In genomic region chr6:115165912-115166311, GRCh38 we compare ENCODE assay signal across 8 cellular contexts.
A peak's percentile ranks its signal among the peaks of the same experiment; 100 is the strongest.
DNase-seq lines count a peak whose midpoint lies in the region; FAIRE-seq and TF ChIP-seq lines count a peak whose summit lies in the region.
"Not testable (repeated sequence)": the region's sequence is repeated elsewhere in the genome, so short reads cannot be mapped to it uniquely, and the experiment has no call there.

No MANE protein-coding gene starts in this region.

- no CpG with 5 or more reads among the region's 5 CpGs for WGBS in H9 (ENCODE audit: extremely low coverage, insufficient read length, low lambda C conversion rate)
- 73% methylated on average over 5 of the region's 5 CpGs; no CpG with 5 or more reads in 1 of the 2 experiments for WGBS in H1 (ENCODE audit: extremely low coverage in 1 of 2, insufficient coverage in 1 of 2, insufficient read length in 1 of 2, insufficient replicate concordance in 2 of 2, low coverage in 1 of 2, low lambda C conversion rate in 2 of 2, missing lambda C conversion rate in 1 of 2), 2 experiments

- not testable (repeated sequence) for H2AFZ ChIP-seq in H9 (ENCODE audit: low read length); H1 (ENCODE audit: low read length)

- H3K4me2 ChIP-seq in H9 (ENCODE audit: insufficient read depth, insufficient read length, low read length); H1 (ENCODE audit: insufficient read depth in 1 of 2, low read depth in 2 of 2, low read length in 2 of 2): not testable (repeated sequence)

- H3K36me3 ChIP-seq in SJCRH30; H1 (ENCODE audit: control insufficient read depth in 2 of 4, insufficient read depth in 4 of 4, low read length in 3 of 4): not testable (repeated sequence)

- H3K4me1 ChIP-seq in H9 (ENCODE audit: insufficient read depth, low read length); SJCRH30; H1 (replicated peaks in 1 of 4; ENCODE audit: control insufficient read depth in 3 of 4, insufficient read depth in 4 of 4, low read length in 3 of 4): not testable (repeated sequence)

- not testable (repeated sequence) for H3K23me2 ChIP-seq in H9 (ENCODE audit: insufficient read length, low read depth, low read length, poor library complexity, severe bottlenecking); H1 (ENCODE audit: low read depth, low read length)

- not testable (repeated sequence) for H2BK15ac ChIP-seq in H9 (ENCODE audit: low read depth, low read length); H1 (ENCODE audit: low read length)

- H2BK120ac ChIP-seq in H9 (ENCODE audit: low read depth, low read length, poor library complexity, severe bottlenecking); H1 (replicated peaks; ENCODE audit: low read depth, low read length): not testable (repeated sequence)

- not testable (repeated sequence) for H3K56ac ChIP-seq in H9 (ENCODE audit: insufficient read length, low read depth, low read length); H1 (replicated peaks; ENCODE audit: insufficient read length, low read depth, low read length)

- H3K4me3 ChIP-seq in SJCRH30; H1 (ENCODE audit: extremely low read depth in 1 of 4, insufficient read depth in 2 of 4, low read depth in 3 of 4, low read length in 4 of 4): not testable (repeated sequence)

- not testable (repeated sequence) for H2AK5ac ChIP-seq in H9 (ENCODE audit: insufficient read length, low read length); H1 (ENCODE audit: low read depth, low read length)

- not testable (repeated sequence) for H2BK5ac ChIP-seq in H9 (ENCODE audit: insufficient read length, low read length); H1 (ENCODE audit: low read depth, low read length)

- H3K23ac ChIP-seq in H9 (ENCODE audit: insufficient read length, low read depth, low read length); H1 (ENCODE audit: insufficient read length): not testable (repeated sequence)

- H4K8ac ChIP-seq in H9 (replicated peaks; ENCODE audit: insufficient read length, low read depth, low read length); H1 (ENCODE audit: extremely low read depth, insufficient read depth, low read length): not testable (repeated sequence)

- TF ChIP-seq POLR2A in H1 (IDR thresholded peaks at IDR 0.05; ENCODE audit: control extremely low read depth in 1 of 2, low read depth in 2 of 2, low read length in 2 of 2) = not testable (repeated sequence)

- H3K4ac ChIP-seq in H9 (ENCODE audit: low read depth, low read length); H1 (replicated peaks; ENCODE audit: insufficient read length, low read depth, low read length): not testable (repeated sequence)

- H3K9ac ChIP-seq in H9 (ENCODE audit: extremely low read depth, insufficient read length, low read length); H1 (replicated peaks in 1 of 4; ENCODE audit: extremely low read depth in 1 of 4, low read depth in 3 of 4, low read length in 3 of 4): not testable (repeated sequence)

- H2BK12ac ChIP-seq in H9 (ENCODE audit: insufficient read length, low read depth, low read length); H1 (ENCODE audit: low read depth, low read length): not testable (repeated sequence)

- not testable (repeated sequence) for H3K27me3 Mint-ChIP-seq in H9 (ENCODE audit: low read depth); nephron progenitor cell (ENCODE audit: low read depth, poor library complexity); progenitor cell of endocrine pancreas

- H4K91ac ChIP-seq in H9 (ENCODE audit: insufficient read length, low read depth, low read length); H1 (replicated peaks; ENCODE audit: insufficient read length, low read length): not testable (repeated sequence)

- H3K4me1 Mint-ChIP-seq in H9; nephron progenitor cell; progenitor cell of endocrine pancreas (ENCODE audit: low read depth): not testable (repeated sequence)

- TF ChIP-seq EP300 in H1 (IDR thresholded peaks at IDR 0.05; ENCODE audit: borderline replicate concordance in 1 of 2, low read depth in 2 of 2, low read length in 2 of 2) = not testable (repeated sequence)

- not testable (repeated sequence) for H3K27ac Mint-ChIP-seq in H9, nephron progenitor cell
- H3K27ac Mint-ChIP-seq in progenitor cell of endocrine pancreas = peak overlapping the region; percentile 42

- H3K79me1 ChIP-seq in H9 (ENCODE audit: insufficient read depth, low read depth, low read length, poor library complexity, severe bottlenecking); H1 (ENCODE audit: low read depth, low read length): not testable (repeated sequence)

- not testable (repeated sequence) for H3K27ac ChIP-seq in H9 (ENCODE audit: insufficient read length, low read depth, low read length); SJCRH30; H1 (ENCODE audit: low read depth, low read length)

- not testable (repeated sequence) for H4K5ac ChIP-seq in H9 (ENCODE audit: insufficient read length, low read depth, low read length); H1 (ENCODE audit: insufficient read length, low read depth, low read length)

- not testable (repeated sequence) for H3K4me3 Mint-ChIP-seq in H9; nephron progenitor cell; progenitor cell of endocrine pancreas (ENCODE audit: low read depth)

- DNase-seq in DMS 273 (lab: John Stamatoyannopoulos, UW; ENCODE audit: unreplicated experiment) (peak; percentile 11), H9 (peak; percentile 70), NCI-H69 (lab: John Stamatoyannopoulos, UW) (peak; percentile 4), SJCRH30 (peak; percentile 6 to 18), H1 (ENCODE audit: low read depth in 1 of 2, low spot score in 2 of 2) (peak; percentile 13 to 49), iPS-NIHi11 (ENCODE audit: low spot score) (peak; percentile 27)
- not testable (repeated sequence) for DNase-seq in nephron progenitor cell; progenitor cell of endocrine pancreas (ENCODE audit: low spot score, unreplicated experiment)

- not testable (repeated sequence) for H3K18ac ChIP-seq in H9 (ENCODE audit: insufficient read length, low read depth, low read length); H1 (ENCODE audit: extremely low read depth, low read length)

- H3K36me3 Mint-ChIP-seq in H9 (ENCODE audit: insufficient read depth in 1 of 3, low read depth in 3 of 3); nephron progenitor cell (ENCODE audit: low read depth); progenitor cell of endocrine pancreas (ENCODE audit: insufficient read depth): not testable (repeated sequence)

- CTCF ChIA-PET in H1 (lab: Charles Lee; ENCODE audit: partially characterized antibody) = interaction anchor here (0.6 to 1.7 kb wide), 10 partner anchors 11 to 1721 kb away, joined by 3 to 10 read pairs (median 3); no protein-coding TSS in a partner anchor

- POLR2A ChIA-PET in H1 (lab: Charles Lee; ENCODE audit: partially characterized antibody) = not testable (repeated sequence)

- not testable (repeated sequence) for H3K9me3 ChIP-seq in H9 (ENCODE audit: control insufficient read depth, low read depth, low read length); SJCRH30 (replicated peaks); H1 (ENCODE audit: insufficient read depth in 2 of 2, low read depth in 1 of 2, low read length in 1 of 2)

- not testable (repeated sequence) for FAIRE-seq in H1 (lab: Jason Lieb, UNC)

- H3K9me3 Mint-ChIP-seq in H9, nephron progenitor cell: not testable (repeated sequence)
- H3K9me3 Mint-ChIP-seq in progenitor cell of endocrine pancreas (ENCODE audit: low read depth) = peaks cover 11% of the 10 kb centered on the region

- not testable (repeated sequence) for H3K14ac ChIP-seq in H9 (ENCODE audit: insufficient read depth, low read length); H1 (ENCODE audit: insufficient read length)

- H3T11ph ChIP-seq in H9 (ENCODE audit: low read length) = not testable (repeated sequence)

- TF ChIP-seq CTCF in H9 (conservative IDR thresholded peaks at IDR 0.05) (peak; percentile 71), H1 (IDR thresholded peaks at IDR 0.05; ENCODE audit: control extremely low read depth in 1 of 3, insufficient read depth in 1 of 3, low read depth in 1 of 3, low read length in 3 of 3) (peak; percentile 60 to 66 (median 66)), nephron progenitor cell (IDR thresholded peaks at IDR 0.05) (peak; percentile 9), progenitor cell of endocrine pancreas (IDR thresholded peaks at IDR 0.05; ENCODE audit: unreplicated experiment) (peak; percentile 10)

- not testable (repeated sequence) for H3K27me3 ChIP-seq in H9 (ENCODE audit: insufficient read depth, low read length); SJCRH30; H1 (replicated peaks in 1 of 4; ENCODE audit: control insufficient read depth in 3 of 4, extremely low read depth in 1 of 4, insufficient read depth in 3 of 4, low read length in 3 of 4)

- not testable (repeated sequence) for H3K79me2 ChIP-seq in H9 (ENCODE audit: insufficient read depth, low read length); H1 (ENCODE audit: control insufficient read depth in 1 of 2, insufficient read depth in 2 of 2, low read length in 2 of 2)

- peak; percentile 64 to 71 for TF ChIP-seq RAD21 in H1 (IDR thresholded peaks at IDR 0.05 in 1 of 2, conservative IDR thresholded peaks at IDR 0.05 in 1 of 2; ENCODE audit: low read depth in 2 of 2, low read length in 2 of 2)

- H2BK20ac ChIP-seq in H9 (ENCODE audit: low read depth, low read length, poor library complexity, severe bottlenecking); H1 (ENCODE audit: low read length): not testable (repeated sequence)

- H4K20me1 ChIP-seq in H9 (ENCODE audit: control insufficient read depth, insufficient read depth, insufficient read length); H1 (replicated peaks in 1 of 2; ENCODE audit: control insufficient read depth in 1 of 2, insufficient read depth in 2 of 2, low read length in 2 of 2): not testable (repeated sequence)

TF ChIP-seq in H1, 55 proteins besides CTCF, POLR2A, EP300 and RAD21:
- peak; percentile 98 for TF ChIP-seq TEAD4 (IDR thresholded peaks at IDR 0.05; ENCODE audit: low read depth, low read length)
TF ChIP-seq in H1: peak in this region for 1; not testable (repeated sequence) for 54.

Comparison
In these comparisons a context has a peak if more than half of its experiments do, and no peak if none do; other contexts are left out.
1. CTCF ChIP-seq: peak in every context shown above with its lines; median percentile 71 in H9; 66 in H1; 10 in progenitor cell of endocrine pancreas; 9 in nephron progenitor cell.